ENCODE assay signal across 12 cellular contexts in the genomic region with DNA sequence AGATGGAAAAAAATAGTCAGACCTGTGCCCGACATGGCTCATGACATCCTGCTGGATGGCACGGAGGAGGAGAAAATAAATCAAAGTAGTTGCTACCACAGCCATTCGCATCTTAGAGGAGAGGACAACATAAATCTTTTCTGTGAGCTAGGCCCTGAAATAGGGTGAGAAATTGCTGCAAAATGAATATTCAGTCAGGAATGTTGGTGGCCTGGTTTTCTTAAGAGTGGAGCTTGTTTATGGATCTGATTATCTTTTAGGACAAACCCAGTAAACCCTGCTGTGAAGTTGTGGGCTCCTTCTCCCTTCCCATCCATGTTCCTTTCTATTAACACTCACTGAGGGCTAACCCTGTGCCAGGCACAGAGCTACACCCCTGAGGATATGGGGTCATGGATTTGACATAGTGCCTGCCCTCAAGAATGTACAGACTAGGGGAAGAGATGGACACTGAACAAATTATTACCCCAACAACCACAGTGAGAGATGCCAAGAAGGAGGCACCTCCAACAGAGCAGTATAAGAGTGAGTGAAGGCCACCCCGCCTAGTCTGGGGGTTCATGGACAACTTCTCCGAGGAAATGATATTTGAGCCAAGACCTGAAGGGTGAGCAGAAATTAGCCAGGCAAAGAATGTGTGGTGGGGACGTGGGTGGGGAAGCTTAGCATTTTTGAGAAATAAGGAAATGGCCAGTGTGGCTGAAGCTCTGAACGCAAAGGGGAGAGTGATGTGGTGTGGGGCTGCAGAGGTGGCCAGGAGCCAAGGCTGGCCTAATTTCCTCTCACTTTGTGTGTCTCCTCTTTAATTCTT.
DNase-seq lines count a peak whose midpoint lies in the region; ATAC-seq and TF ChIP-seq lines count a peak whose summit lies in the region.
"Had no signal": no experiment of that assay in that cellular context is flagged by ENCODE, and none has a peak within 500 bp of the region (broad histone marks: within the 10 kb centered on the region; RNA-seq: fewer than 3 reads in every experiment).

No MANE protein-coding gene starts in this region.

- peak overlapping the region; percentile 24 for H3K27ac Mint-ChIP-seq in activated CD8-positive, alpha-beta T cell treated with anti-CD3 and anti-CD28 coated beads, Interleukin-2, amount 10 ng/mL, durations not matched to agents 7 days and 5 days
- H3K27ac Mint-ChIP-seq in activated CD8-positive, alpha-beta T cell treated with anti-CD3 and anti-CD28 coated beads for 36 hours: no peak overlapping the region
- peak overlapping the region; percentile 58 for H3K27ac Mint-ChIP-seq in memory B cell

- H3K4me1 Mint-ChIP-seq in activated CD8-positive, alpha-beta T cell treated with anti-CD3 and anti-CD28 coated beads, Interleukin-2, amount 10 ng/mL, durations not matched to agents 7 days and 5 days (ENCODE audit: low read depth): peaks cover 72% of the 10 kb centered on the region
- H3K4me1 Mint-ChIP-seq in activated CD8-positive, alpha-beta T cell treated with anti-CD3 and anti-CD28 coated beads for 36 hours (ENCODE audit: low read depth): peaks cover 50% of the 10 kb centered on the region
- H3K4me1 Mint-ChIP-seq in memory B cell: peaks cover 28% of the 10 kb centered on the region

- TF ChIP-seq CTCF in activated CD8-positive, alpha-beta T cell treated with anti-CD3 and anti-CD28 coated beads for 36 hours (IDR thresholded peaks at IDR 0.05): no peak
- TF ChIP-seq CTCF in transverse colon (IDR thresholded peaks at IDR 0.05): no peak

- CTCF ChIA-PET in activated CD8-positive, alpha-beta T cell treated with anti-CD3 and anti-CD28 coated beads, Interleukin-2, amount 10 ng/mL, durations not matched to agents 7 days and 5 days (lab: Charles Lee): interaction anchor here (0.9 to 11.7 kb wide), 9 partner anchors 13 to 341 kb away, joined by 3 to 213 read pairs (median 7); no protein-coding TSS in a partner anchor
- CTCF ChIA-PET in activated CD8-positive, alpha-beta T cell treated with anti-CD3 and anti-CD28 coated beads for 36 hours (lab: Charles Lee): interaction anchor here (0.8 to 10.9 kb wide), 7 partner anchors 12 to 401 kb away, joined by 3 to 153 read pairs (median 4); no protein-coding TSS in a partner anchor

- POLR2A ChIA-PET in activated CD8-positive, alpha-beta T cell treated with anti-CD3 and anti-CD28 coated beads, Interleukin-2, amount 10 ng/mL, durations not matched to agents 7 days and 5 days (lab: Charles Lee): interaction anchor here (0.6 to 2.7 kb wide), 5 partner anchors 11 to 74 kb away, joined by 3 to 14 read pairs (median 5); a partner anchor contains a TSS
- POLR2A ChIA-PET in activated CD8-positive, alpha-beta T cell treated with anti-CD3 and anti-CD28 coated beads for 36 hours (lab: Charles Lee): interaction anchor here (0.7 to 4.9 kb wide), 5 partner anchors 15 to 186 kb away, joined by 3 to 31 read pairs (median 3); no protein-coding TSS in a partner anchor

- H3K36me3 Mint-ChIP-seq in activated CD8-positive, alpha-beta T cell treated with anti-CD3 and anti-CD28 coated beads, Interleukin-2, amount 10 ng/mL, durations not matched to agents 7 days and 5 days (ENCODE audit: low read depth): peaks cover 6% of the 10 kb centered on the region
- no peaks in the 10 kb centered on the region for H3K36me3 Mint-ChIP-seq in activated CD8-positive, alpha-beta T cell treated with anti-CD3 and anti-CD28 coated beads for 36 hours (ENCODE audit: low read depth)
- H3K36me3 Mint-ChIP-seq in memory B cell: no peaks in the 10 kb centered on the region

- peak overlapping the region in 3 of 4 donors; percentile 37 to 62 (median 40) for H3K27ac ChIP-seq in transverse colon
- H3K27ac ChIP-seq: colonic mucosa had no signal

- intact Hi-C loops in activated CD8-positive, alpha-beta T cell treated with anti-CD3 and anti-CD28 coated beads for 36 hours (cut with micrococcal nuclease): no loop called here
- intact Hi-C loops in transverse colon (cut with DNase I; ENCODE audit: low total_unique reads): no loop called here

- H3K36me3 ChIP-seq in transverse colon: no peaks in the 10 kb centered on the region
- H3K36me3 ChIP-seq: BE2C, colonic mucosa had no signal

- H3K4me3 ChIP-seq in transverse colon: no peak overlapping the region
- H3K4me3 ChIP-seq: colonic mucosa had no signal

- no peaks in the 10 kb centered on the region for H3K9me3 ChIP-seq in transverse colon
- H3K9me3 ChIP-seq: BE2C, colonic mucosa had no signal

- H3K27me3 Mint-ChIP-seq in activated CD8-positive, alpha-beta T cell treated with anti-CD3 and anti-CD28 coated beads, Interleukin-2, amount 10 ng/mL, durations not matched to agents 7 days and 5 days (ENCODE audit: low read depth): no peaks in the 10 kb centered on the region
- no peaks in the 10 kb centered on the region for H3K27me3 Mint-ChIP-seq in activated CD8-positive, alpha-beta T cell treated with anti-CD3 and anti-CD28 coated beads for 36 hours
- no peaks in the 10 kb centered on the region for H3K27me3 Mint-ChIP-seq in memory B cell

- WGBS in transverse colon (ENCODE audit: low coverage in 1 of 2), 2 donors: 61 to 67% methylated on average over 2 to 7 of the region's 7 CpGs

- H3K4me3 Mint-ChIP-seq in activated CD8-positive, alpha-beta T cell treated with anti-CD3 and anti-CD28 coated beads, Interleukin-2, amount 10 ng/mL, durations not matched to agents 7 days and 5 days: no peak overlapping the region
- H3K4me3 Mint-ChIP-seq in activated CD8-positive, alpha-beta T cell treated with anti-CD3 and anti-CD28 coated beads for 36 hours: no peak overlapping the region
- H3K4me3 Mint-ChIP-seq in memory B cell: no peak overlapping the region

- no peaks in the 10 kb centered on the region for H3K27me3 ChIP-seq in transverse colon
- H3K27me3 ChIP-seq: BE2C, colonic mucosa had no signal

- peaks cover 0 to 19% (median 4%) of the 10 kb centered on the region in 4 donors for H3K4me1 ChIP-seq in transverse colon
- H3K4me1 ChIP-seq: BE2C, colonic mucosa had no signal

- TF ChIP-seq EP300 in transverse colon (IDR thresholded peaks at IDR 0.05; ENCODE audit: low read depth): no peak

- DNase-seq in activated CD8-positive, alpha-beta T cell treated with anti-CD3 and anti-CD28 coated beads, Interleukin-2, amount 10 ng/mL, durations not matched to agents 7 days and 5 days: no peak
- no peak for DNase-seq in activated CD8-positive, alpha-beta T cell treated with anti-CD3 and anti-CD28 coated beads for 36 hours
- DNase-seq in amniotic epithelial cell (ENCODE audit: low read depth): peak; percentile 99
- no peak for DNase-seq in memory B cell (ENCODE audit: low spot score in 2 of 2)
- DNase-seq in transverse colon: no peak
- no peak for DNase-seq in NCI-H82 (lab: John Stamatoyannopoulos, UW)
- DNase-seq in RKO (ENCODE audit: low spot score): no peak
- DNase-seq: activated CD4-positive, alpha-beta T cell treated with anti-CD3 and anti-CD28 coated beads for 4 hours; BE2C; colonic mucosa; stimulated activated CD4-positive, alpha-beta T cell treated with anti-CD3 and anti-CD28 coated beads, Interleukin-2, amount 100 ng/mL, for 24 hours had no signal

- TF ChIP-seq POLR2A in transverse colon (IDR thresholded peaks at IDR 0.05): no peak

- H3K9me3 Mint-ChIP-seq in activated CD8-positive, alpha-beta T cell treated with anti-CD3 and anti-CD28 coated beads, Interleukin-2, amount 10 ng/mL, durations not matched to agents 7 days and 5 days (ENCODE audit: insufficient read depth): peaks cover 6% of the 10 kb centered on the region
- peaks cover 2% of the 10 kb centered on the region for H3K9me3 Mint-ChIP-seq in activated CD8-positive, alpha-beta T cell treated with anti-CD3 and anti-CD28 coated beads for 36 hours
- no peaks in the 10 kb centered on the region for H3K9me3 Mint-ChIP-seq in memory B cell

- ATAC-seq in activated CD8-positive, alpha-beta T cell treated with anti-CD3 and anti-CD28 coated beads, Interleukin-2, amount 10 ng/mL, durations not matched to agents 7 days and 5 days: no peak
- no peak for ATAC-seq in activated CD8-positive, alpha-beta T cell treated with anti-CD3 and anti-CD28 coated beads for 36 hours
- ATAC-seq in memory B cell (ENCODE audit: low read depth) (no peak), HG02840 (IDR thresholded peaks at IDR 0.05; ENCODE audit: low FRiP score, unreplicated experiment) (no peak)

- in situ Hi-C loops in transverse colon (cut with MboI; ENCODE audit: low pct_ligation_motif_present in 1 of 4, low pct_unique_long_range_greater_than_20kb in 1 of 4, low sequenced_read_pairs in 3 of 4): loop anchor here in 3 of 4 donors (10.0 to 25.0 kb wide), 3 partner anchors 338 to 691 kb away; no protein-coding TSS in a partner anchor
